In the genomic region with DNA sequence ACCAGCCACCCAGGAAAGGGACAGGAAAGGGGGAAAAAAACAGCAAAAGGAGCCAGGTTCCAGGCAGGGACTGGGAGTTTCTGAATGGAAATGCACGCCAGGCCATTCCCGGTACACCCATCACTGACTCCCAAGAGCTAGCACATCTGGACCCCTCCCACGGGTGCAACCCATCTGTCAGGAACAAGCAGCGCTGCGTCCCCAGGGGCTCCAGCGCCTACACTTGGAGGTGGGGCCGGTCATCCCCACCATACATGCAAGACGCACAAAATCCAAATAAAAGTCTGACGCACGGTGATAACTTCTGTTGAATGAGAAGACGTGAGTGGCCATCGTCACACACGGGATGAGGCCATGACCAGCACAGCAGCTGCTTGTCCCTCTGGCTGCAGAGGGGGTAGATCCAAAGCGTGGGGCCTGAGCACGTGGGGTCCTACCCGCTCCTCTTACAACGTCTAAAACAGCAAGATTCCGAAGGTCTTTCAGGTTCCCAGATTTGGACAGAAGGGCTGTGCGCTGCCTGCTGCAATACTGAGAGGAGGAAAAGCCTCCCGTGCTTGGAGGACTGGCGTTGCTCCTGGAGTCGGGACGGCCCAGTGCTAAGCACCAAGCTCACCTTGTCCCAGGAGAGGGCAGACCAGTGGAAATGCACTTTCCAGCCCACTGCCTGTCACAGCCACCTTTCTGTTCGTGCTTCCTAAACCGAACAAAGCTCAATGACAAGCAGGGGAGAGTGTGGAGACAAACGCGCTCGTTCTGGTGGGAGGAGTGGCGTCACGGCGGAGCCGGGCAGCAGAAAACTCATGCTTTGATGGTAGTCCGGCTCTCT, we compare ENCODE assay signal across 21 cellular contexts.
DNase-seq lines count a peak whose midpoint lies in the region; ATAC-seq and TF ChIP-seq lines count a peak whose summit lies in the region.
"Had no signal": no experiment of that assay in that cellular context is flagged by ENCODE, and none has a peak within 500 bp of the region (broad histone marks: within the 10 kb centered on the region; RNA-seq: fewer than 3 reads in every experiment).

No MANE protein-coding gene starts in this region.

- no peak for TF ChIP-seq CTCF in RWPE2 (IDR thresholded peaks at IDR 0.05; ENCODE audit: poor library complexity, severe bottlenecking)
- no peak for TF ChIP-seq CTCF in heart right ventricle (IDR thresholded peaks at IDR 0.05)
- TF ChIP-seq CTCF in neural progenitor cell (IDR thresholded peaks at IDR 0.05) = no peak

- DNase-seq in RWPE2 (ENCODE audit: low spot score) (peak; percentile 52), heart right ventricle (no peak), neural progenitor cell (ENCODE audit: low spot score) (no peak), SK-N-DZ (ENCODE audit: low spot score) (no peak), cerebellum (ENCODE audit: low spot score) (no peak)
- DNase-seq: Calu3; CD8-positive, alpha-beta T cell; EL; KG1; NCI-H1417 treated with DMSO at 0.1 percent for 48 hours; NCI-H1930; NCI-H226; NCI-H524; PC-3; RPMI8226; SJCRH30 had no signal

- H3K36me3 Mint-ChIP-seq in neural progenitor cell = peaks cover 9% of the 10 kb centered on the region

- H3K4me2 ChIP-seq in neural progenitor cell = no peak overlapping the region
- H3K4me2 ChIP-seq: BLaER1 treated with 17β-estradiol and CSF1 and Interleukin-3, amounts not matched to agents 10 nM and 100 nM had no signal

- H3K9ac ChIP-seq in neural progenitor cell (no peak overlapping the region), stomach smooth muscle (ENCODE audit: low read length in 2 of 2) (no peak overlapping the region)
- H3K9ac ChIP-seq: BLaER1 treated with 17β-estradiol and CSF1 and Interleukin-3, amounts not matched to agents 10 nM and 100 nM had no signal

- H3K36me3 ChIP-seq in RWPE2 (ENCODE audit: low read depth) (peaks cover 18% of the 10 kb centered on the region), heart right ventricle (peaks cover 0 to 40% (median 6%) of the 10 kb centered on the region in 9 donors), neural progenitor cell (no peaks in the 10 kb centered on the region), stomach smooth muscle (ENCODE audit: control insufficient read depth in 2 of 2, insufficient read depth in 2 of 2, low read length in 2 of 2) (peaks cover 6 to 8% of the 10 kb centered on the region in 2 donors)

- peak overlapping the region; percentile 60 for H3K27ac Mint-ChIP-seq in neural progenitor cell
- H3K27ac Mint-ChIP-seq: CD8-positive, alpha-beta T cell had no signal

- no peak overlapping the region for H2AFZ ChIP-seq in neural progenitor cell (replicated peaks)

- WGBS in heart right ventricle, 2 donors = 72 to 82% methylated on average over 33 of the region's 33 CpGs

- peaks cover 6% of the 10 kb centered on the region for H4K20me1 ChIP-seq in neural progenitor cell (ENCODE audit: low read depth)

- no peaks in the 10 kb centered on the region for H3F3A ChIP-seq in neural progenitor cell (ENCODE audit: low read depth)

- H3K4me1 ChIP-seq in RWPE2 (ENCODE audit: insufficient read depth, poor library complexity, severe bottlenecking) = no peaks in the 10 kb centered on the region
- peaks cover 6 to 67% (median 39%) of the 10 kb centered on the region in 9 donors for H3K4me1 ChIP-seq in heart right ventricle
- no peaks in the 10 kb centered on the region for H3K4me1 ChIP-seq in neural progenitor cell
- H3K4me1 ChIP-seq in stomach smooth muscle (ENCODE audit: control insufficient read depth, insufficient read depth, low read length) = peaks cover 75% of the 10 kb centered on the region
- H3K4me1 ChIP-seq: SJCRH30 had no signal

- H3K27me3 ChIP-seq in RWPE2 (ENCODE audit: insufficient read depth, poor library complexity, severe bottlenecking) (no peaks in the 10 kb centered on the region), heart right ventricle (no peaks in the 10 kb centered on the region), neural progenitor cell (no peaks in the 10 kb centered on the region), stomach smooth muscle (ENCODE audit: control insufficient read depth in 1 of 2, insufficient read depth in 2 of 2, low read length in 2 of 2) (no peaks in the 10 kb centered on the region)
- H3K27me3 ChIP-seq: BLaER1 treated with 17β-estradiol and CSF1 and Interleukin-3, amounts not matched to agents 10 nM and 100 nM; SJCRH30 had no signal

- intact Hi-C loops in heart right ventricle (cut with DNase I) = no loop called here

- H3K9me3 Mint-ChIP-seq in neural progenitor cell = no peaks in the 10 kb centered on the region
- H3K9me3 Mint-ChIP-seq: CD8-positive, alpha-beta T cell had no signal

- H3K27me3 Mint-ChIP-seq in neural progenitor cell (ENCODE audit: insufficient read depth, low read depth) = peaks cover 9% of the 10 kb centered on the region

- peaks cover 6% of the 10 kb centered on the region for H3K4me1 Mint-ChIP-seq in neural progenitor cell

- no peak for ATAC-seq in RWPE2 (ENCODE audit: low read depth)
- ATAC-seq in heart right ventricle = no peak
- ATAC-seq in GM18907 (IDR thresholded peaks at IDR 0.05; ENCODE audit: unreplicated experiment) = no peak
- ATAC-seq: CD8-positive, alpha-beta T cell; GM12878; HepG2; PC-3 had no signal

- no peaks in the 10 kb centered on the region for H3K9me3 ChIP-seq in RWPE2 (ENCODE audit: severe bottlenecking)
- H3K9me3 ChIP-seq in heart right ventricle = no peaks in the 10 kb centered on the region
- no peaks in the 10 kb centered on the region for H3K9me3 ChIP-seq in neural progenitor cell (ENCODE audit: low read depth)
- no peaks in the 10 kb centered on the region for H3K9me3 ChIP-seq in stomach smooth muscle (ENCODE audit: control insufficient read depth in 2 of 2, low read length in 2 of 2)
- H3K9me3 ChIP-seq: BLaER1 treated with 17β-estradiol and CSF1 and Interleukin-3, amounts not matched to agents 10 nM and 100 nM; SJCRH30 had no signal

- H3K27ac ChIP-seq in RWPE2 (ENCODE audit: poor library complexity, severe bottlenecking) = no peak overlapping the region
- H3K27ac ChIP-seq in heart right ventricle = peak overlapping the region in 6 of 10 donors; percentile 17 to 74 (median 38)
- no peak overlapping the region for H3K27ac ChIP-seq in neural progenitor cell
- H3K27ac ChIP-seq in stomach smooth muscle (ENCODE audit: low read length) = peak overlapping the region; percentile 99
- H3K27ac ChIP-seq: BLaER1 treated with 17β-estradiol and CSF1 and Interleukin-3, amounts not matched to agents 10 nM and 100 nM; SJCRH30 had no signal

- no peaks in the 10 kb centered on the region for H3K79me2 ChIP-seq in neural progenitor cell (ENCODE audit: low read depth)

- H3K4me3 ChIP-seq in RWPE2 (ENCODE audit: severe bottlenecking) (no peak overlapping the region), heart right ventricle (no peak overlapping the region), neural progenitor cell (no peak overlapping the region), stomach smooth muscle (ENCODE audit: low read length in 2 of 2) (no peak overlapping the region)
- H3K4me3 ChIP-seq: BLaER1 treated with 17β-estradiol and CSF1 and Interleukin-3, amounts not matched to agents 10 nM and 100 nM; GM12878; SJCRH30 had no signal

- no peak overlapping the region for H3K4me3 Mint-ChIP-seq in neural progenitor cell
- H3K4me3 Mint-ChIP-seq: CD8-positive, alpha-beta T cell had no signal

Comparison
In these comparisons a context has a peak if more than half of its experiments do, and no peak if none do; other contexts are left out.
1. H3K27ac ChIP-seq: peak in heart right ventricle (6 of 10) and stomach smooth muscle (single experiment); none in RWPE2 (single experiment) and neural progenitor cell (single experiment).